In the genomic region with DNA sequence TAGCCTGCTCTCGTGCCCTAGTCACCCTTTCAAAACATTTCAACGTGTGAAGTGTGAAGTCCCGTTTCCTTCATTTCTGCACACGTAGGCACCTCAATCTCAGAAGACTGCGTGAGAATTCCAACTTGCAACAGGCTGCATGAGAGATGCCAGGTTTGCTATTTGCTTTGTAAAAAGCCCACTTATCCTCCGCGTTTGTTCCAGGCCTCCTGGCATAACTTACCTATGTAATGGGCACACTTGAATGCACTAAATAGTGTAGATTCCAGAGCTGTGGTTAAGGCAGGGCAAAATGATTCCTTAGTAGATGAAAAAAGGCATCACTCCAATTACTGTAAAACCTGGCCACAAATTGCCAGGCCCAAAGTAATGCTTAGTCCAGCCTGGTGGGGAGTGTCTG, we compare ENCODE assay signal across 23 cellular contexts.
"Had no signal": no experiment of that assay in that cellular context is flagged by ENCODE, and none has a peak within 500 bp of the region (broad histone marks: within the 10 kb centered on the region; RNA-seq: fewer than 3 reads in every experiment).

No MANE protein-coding gene starts in this region.

- H3K36me3 Mint-ChIP-seq: immature natural killer cell, memory B cell had no signal

- ATAC-seq: foreskin keratinocyte, gastroesophageal sphincter, heart left ventricle, left colon, left lobe of liver, left ventricle myocardium superior had no signal

- H3K9me3 ChIP-seq: colonic mucosa, gastroesophageal sphincter, heart left ventricle had no signal

- H3K27ac Mint-ChIP-seq: dendritic cell treated with granulocyte-macrophage colony-stimulating factor and Interleukin-4, amounts not matched to agents 40 ng/mL and 50 ng/mL, for 4 days; immature natural killer cell; memory B cell had no signal

- H3K4me1 Mint-ChIP-seq: immature natural killer cell, memory B cell had no signal

- H3K27me3 ChIP-seq: colonic mucosa, esophagus muscularis mucosa, gastroesophageal sphincter, hepatocyte had no signal

- DNase-seq: colonic mucosa; cortex of kidney; effector memory CD4-positive, alpha-beta T cell; foreskin keratinocyte; glutamatergic neuron; heart left ventricle; hypothalamus; immature natural killer cell; islet precursor cell; kidney; kidney glomerular epithelial cell; left colon; left ventricle myocardium superior; mammary epithelial cell; mesendoderm; midbrain had no signal

- H3K4me2 ChIP-seq: hepatocyte had no signal

- H3K36me3 ChIP-seq: colonic mucosa, esophagus muscularis mucosa, gastroesophageal sphincter, heart left ventricle had no signal

- H3K27ac ChIP-seq: colonic mucosa, esophagus muscularis mucosa, foreskin keratinocyte, gastroesophageal sphincter, heart left ventricle, hepatocyte had no signal

- H3K9me3 Mint-ChIP-seq: dendritic cell treated with granulocyte-macrophage colony-stimulating factor and Interleukin-4, amounts not matched to agents 40 ng/mL and 50 ng/mL, for 4 days had no signal

- H3K4me3 Mint-ChIP-seq: dendritic cell treated with granulocyte-macrophage colony-stimulating factor and Interleukin-4, amounts not matched to agents 40 ng/mL and 50 ng/mL, for 4 days; immature natural killer cell; memory B cell had no signal

- H3K4me1 ChIP-seq: esophagus muscularis mucosa, foreskin keratinocyte, gastroesophageal sphincter had no signal

- H3K4me3 ChIP-seq: colonic mucosa, esophagus muscularis mucosa, gastroesophageal sphincter, heart left ventricle, hepatocyte, lung had no signal
